16 cellular contexts compared by ENCODE assay signal in genomic region chr19:11238041-11238440, GRCh38. TPM values are rescaled to one million over a fixed set of nuclear protein-coding genes. Genes with fewer than 3 reads are reported as not detected.
A peak's percentile ranks its signal among the peaks of the same experiment; 100 is the strongest.
DNase-seq lines count a peak whose midpoint lies in the region; ATAC-seq and TF ChIP-seq lines count a peak whose summit lies in the region.
"Had no signal": no experiment of that assay in that cellular context is flagged by ENCODE, and none has a peak within 500 bp of the region (broad histone marks: within the 10 kb centered on the region; RNA-seq: fewer than 3 reads in every experiment).

No MANE protein-coding gene starts in this region.

- TF ChIP-seq CTCF in liver (IDR thresholded peaks at IDR 0.05; ENCODE audit: low read depth, low read length, missing input control) = no peak

- no peaks in the 10 kb centered on the region for H3K36me3 Mint-ChIP-seq in activated T-helper 17 cell treated with anti-CD3 and anti-CD28 coated beads, Interleukin-2, amount 50 U/mL, for 72 hours (ENCODE audit: low read depth)

- no peak overlapping the region for H2BK15ac ChIP-seq in neuronal stem cell (ENCODE audit: low read length)

- no peak overlapping the region for H4K8ac ChIP-seq in neuronal stem cell (ENCODE audit: low read depth, low read length)

- H2BK12ac ChIP-seq in neuronal stem cell (ENCODE audit: low read length) = peak overlapping the region; percentile 43

- no peaks in the 10 kb centered on the region for H3K4me1 Mint-ChIP-seq in activated T-helper 17 cell treated with anti-CD3 and anti-CD28 coated beads, Interleukin-2, amount 50 U/mL, for 72 hours
- H3K4me1 Mint-ChIP-seq: CD4-positive, alpha-beta memory T cell had no signal

- no peak overlapping the region for H3K4me2 ChIP-seq in neuronal stem cell (ENCODE audit: insufficient read depth, low read length, poor library complexity, severe bottlenecking)

- no peak overlapping the region for H3K4me3 ChIP-seq in liver (ENCODE audit: low read depth in 1 of 3, low read length in 3 of 3)
- H3K4me3 ChIP-seq in neuronal stem cell (ENCODE audit: low read length in 2 of 2) = no peak overlapping the region

- DNase-seq in islet precursor cell (peak; percentile 35), neuronal stem cell (ENCODE audit: low spot score) (no peak), DMS53 (lab: John Stamatoyannopoulos, UW) (no peak), NCI-H226 (no peak)
- DNase-seq: C1 segment of cervical spinal cord; Calu3; CD4-positive, alpha-beta memory T cell; COR-L47; DND-41; GOT3; HCEC 1CT had no signal

- H3K4me3 Mint-ChIP-seq in activated T-helper 17 cell treated with anti-CD3 and anti-CD28 coated beads, Interleukin-2, amount 50 U/mL, for 72 hours = no peak overlapping the region
- H3K4me3 Mint-ChIP-seq: CD4-positive, alpha-beta memory T cell had no signal

- H3K14ac ChIP-seq in neuronal stem cell (ENCODE audit: low read length) = no peak overlapping the region

- H3K27ac Mint-ChIP-seq in activated T-helper 17 cell treated with anti-CD3 and anti-CD28 coated beads, Interleukin-2, amount 50 U/mL, for 72 hours = no peak overlapping the region
- H3K27ac Mint-ChIP-seq: CD4-positive, alpha-beta memory T cell had no signal

- H3K27me3 ChIP-seq in liver (ENCODE audit: control insufficient read depth in 4 of 4, insufficient read depth in 4 of 4, low read length in 3 of 4) (no peaks in the 10 kb centered on the region), neuronal stem cell (ENCODE audit: control insufficient read depth in 3 of 3, insufficient read depth in 3 of 3, low read depth in 1 of 3, low read length in 3 of 3) (no peaks in the 10 kb centered on the region)

- no peaks in the 10 kb centered on the region for H3K9me3 Mint-ChIP-seq in activated T-helper 17 cell treated with anti-CD3 and anti-CD28 coated beads, Interleukin-2, amount 50 U/mL, for 72 hours

- no peak overlapping the region for H2BK5ac ChIP-seq in neuronal stem cell (ENCODE audit: low read length)

- H3K27ac ChIP-seq in liver (ENCODE audit: low read depth in 1 of 2, low read length in 2 of 2) = peak overlapping the region; percentile 90 to 97
- H3K27ac ChIP-seq in neuronal stem cell (replicated peaks; ENCODE audit: low read length) = no peak overlapping the region

- H3K4ac ChIP-seq in neuronal stem cell (ENCODE audit: low read length) = no peak overlapping the region

- H3K36me3 ChIP-seq in liver (ENCODE audit: control insufficient read depth in 4 of 4, insufficient read depth in 3 of 4, low read depth in 1 of 4, low read length in 3 of 4) (peaks cover 0 to 7% (median 3%) of the 10 kb centered on the region in 4 donors), neuronal stem cell (replicated peaks in 1 of 2; ENCODE audit: control insufficient read depth in 2 of 2, insufficient read depth in 2 of 2, low read length in 2 of 2) (peaks cover 5 to 81% of the 10 kb centered on the region in 2 donors)

- ATAC-seq in activated T-helper 17 cell treated with anti-CD3 and anti-CD28 coated beads, Interleukin-2, amount 50 U/mL, for 72 hours (replicated peaks) = no peak

- H3K4me1 ChIP-seq in liver (ENCODE audit: control insufficient read depth in 4 of 4, insufficient read depth in 4 of 4, low read length in 3 of 4) = peaks cover 12 to 61% (median 41%) of the 10 kb centered on the region in 4 donors
- H3K4me1 ChIP-seq in neuronal stem cell (ENCODE audit: control insufficient read depth in 2 of 2, insufficient read depth in 1 of 2, low read depth in 1 of 2, low read length in 2 of 2) = peaks cover 0 to 6% of the 10 kb centered on the region in 2 donors

- peak overlapping the region; percentile 37 for H3K23ac ChIP-seq in neuronal stem cell (ENCODE audit: low read depth, low read length, poor library complexity)

- H3K79me1 ChIP-seq in neuronal stem cell (ENCODE audit: low read depth, low read length) = no peaks in the 10 kb centered on the region

- H3K9ac ChIP-seq in liver (ENCODE audit: low read depth in 1 of 2, low read length in 2 of 2) (no peak overlapping the region), neuronal stem cell (ENCODE audit: low read depth, low read length, poor library complexity) (peak overlapping the region; percentile 30)

- no peak overlapping the region for H2AK5ac ChIP-seq in neuronal stem cell (ENCODE audit: low read depth, low read length)

- TF ChIP-seq RAD21 in liver (IDR thresholded peaks at IDR 0.05) = no peak

- H4K91ac ChIP-seq in neuronal stem cell (ENCODE audit: low read depth, low read length, poor library complexity) = no peak overlapping the region

- peaks cover 16% of the 10 kb centered on the region for H3K27me3 Mint-ChIP-seq in activated T-helper 17 cell treated with anti-CD3 and anti-CD28 coated beads, Interleukin-2, amount 50 U/mL, for 72 hours

- no peak overlapping the region for H2BK120ac ChIP-seq in neuronal stem cell (ENCODE audit: low read depth, low read length)

- no peaks in the 10 kb centered on the region for H3K9me3 ChIP-seq in liver (ENCODE audit: control insufficient read depth in 4 of 4, low read length in 3 of 4)
- no peaks in the 10 kb centered on the region for H3K9me3 ChIP-seq in neuronal stem cell (replicated peaks in 1 of 2; ENCODE audit: control insufficient read depth in 2 of 2, insufficient read depth in 1 of 2, low read depth in 1 of 2, low read length in 2 of 2)

- no peak overlapping the region for H3K18ac ChIP-seq in neuronal stem cell (ENCODE audit: low read length)

- H2AFZ ChIP-seq in neuronal stem cell (ENCODE audit: low read length) = no peak overlapping the region

- WGBS in liver = 90% methylated on average over 11 of the region's 11 CpGs
- no CpG with 5 or more reads among the region's 11 CpGs for WGBS in neuronal stem cell (ENCODE audit: extremely low coverage in 2 of 2, insufficient read length in 2 of 2, insufficient replicate concordance in 1 of 2), 2 donors

TF ChIP-seq in liver, 16 proteins besides CTCF, POLR2A, EP300 and RAD21:
- TF ChIP-seq HNF4G (IDR thresholded peaks at IDR 0.05) = no peak
- no peak for TF ChIP-seq SP1 (IDR thresholded peaks at IDR 0.05)
- TF ChIP-seq GABPA (IDR thresholded peaks at IDR 0.05 in 1 of 2, conservative IDR thresholded peaks at IDR 0.05 in 1 of 2) = no peak
- TF ChIP-seq, protein P1, sequence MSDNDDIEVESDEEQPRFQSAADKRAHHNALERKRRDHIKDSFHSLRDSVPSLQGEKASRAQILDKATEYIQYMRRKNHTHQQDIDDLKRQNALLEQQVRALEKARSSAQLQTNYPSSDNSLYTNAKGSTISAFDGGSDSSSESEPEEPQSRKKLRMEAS (IDR thresholded peaks at IDR 0.05) = no peak
- TF ChIP-seq YY1 (IDR thresholded peaks at IDR 0.05) = no peak
- no peak for TF ChIP-seq HNF4A (conservative IDR thresholded peaks at IDR 0.05)
- TF ChIP-seq, protein P2, sequence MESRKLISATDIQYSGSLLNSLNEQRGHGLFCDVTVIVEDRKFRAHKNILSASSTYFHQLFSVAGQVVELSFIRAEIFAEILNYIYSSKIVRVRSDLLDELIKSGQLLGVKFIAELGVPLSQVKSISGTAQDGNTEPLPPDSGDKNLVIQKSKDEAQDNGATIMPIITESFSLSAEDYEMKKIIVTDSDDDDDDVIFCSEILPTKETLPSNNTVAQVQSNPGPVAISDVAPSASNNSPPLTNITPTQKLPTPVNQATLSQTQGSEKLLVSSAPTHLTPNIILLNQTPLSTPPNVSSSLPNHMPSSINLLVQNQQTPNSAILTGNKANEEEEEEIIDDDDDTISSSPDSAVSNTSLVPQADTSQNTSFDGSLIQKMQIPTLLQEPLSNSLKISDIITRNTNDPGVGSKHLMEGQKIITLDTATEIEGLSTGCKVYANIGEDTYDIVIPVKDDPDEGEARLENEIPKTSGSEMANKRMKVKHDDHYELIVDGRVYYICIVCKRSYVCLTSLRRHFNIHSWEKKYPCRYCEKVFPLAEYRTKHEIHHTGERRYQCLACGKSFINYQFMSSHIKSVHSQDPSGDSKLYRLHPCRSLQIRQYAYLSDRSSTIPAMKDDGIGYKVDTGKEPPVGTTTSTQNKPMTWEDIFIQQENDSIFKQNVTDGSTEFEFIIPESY (IDR thresholded peaks at IDR 0.05) = no peak

RNA-seq across cellular contexts. Expression of gene ANGPTL8, which starts 1.4 kb away (rescaled TPM):
- total RNA-seq in liver = 10 to 100 TPM; 32.4 to 33.9 TPM
- 100 to 1,000 TPM; 101 to 107 TPM for polyA plus RNA-seq in liver
- 0.43 TPM for polyA plus RNA-seq in neuronal stem cell (2013, experiment 1 of 2)
- not detected for polyA plus RNA-seq in neuronal stem cell (2013, experiment 2 of 2)
- total RNA-seq in activated T-helper 17 cell treated with anti-CD3 and anti-CD28 coated beads, Interleukin-2, amount 50 U/mL, for 72 hours = not detected
- total RNA-seq: A172; A673; Calu3; CD4-positive, alpha-beta memory T cell had no signal
- polyA plus RNA-seq: BJ; CD4-positive, alpha-beta memory T cell had no signal

RNA-seq across cellular contexts. Expression of gene DOCK6, which starts 24.3 kb away (rescaled TPM):
- total RNA-seq in liver = 10 to 100 TPM in 1 of 2 donors, 1 to 10 TPM in 1; 4.9 to 15.8 TPM
- 10 to 100 TPM; 13.2 to 14.2 TPM for polyA plus RNA-seq in liver
- polyA plus RNA-seq in neuronal stem cell (2013, experiment 1 of 2) = 17.4 TPM
- 16.5 TPM for polyA plus RNA-seq in neuronal stem cell (2013, experiment 2 of 2)
- 1 to 10 TPM; 4.5 to 6.4 TPM for total RNA-seq in activated T-helper 17 cell treated with anti-CD3 and anti-CD28 coated beads, Interleukin-2, amount 50 U/mL, for 72 hours
- polyA plus RNA-seq: CD4-positive, alpha-beta memory T cell had no signal

RNA-seq across cellular contexts. Expression of gene KANK2, which starts 40.7 kb away (rescaled TPM):
- 10 to 100 TPM; 51.0 to 67.8 TPM for total RNA-seq in liver
- polyA plus RNA-seq in liver = 10 to 100 TPM; 15.0 to 30.3 TPM
- polyA plus RNA-seq in neuronal stem cell (2013, experiment 1 of 2) = 19.8 TPM
- polyA plus RNA-seq in neuronal stem cell (2013, experiment 2 of 2) = 19.2 TPM
- total RNA-seq in activated T-helper 17 cell treated with anti-CD3 and anti-CD28 coated beads, Interleukin-2, amount 50 U/mL, for 72 hours = 1 to 10 TPM; 3.5 to 3.6 TPM

RNA-seq across cellular contexts. Expression of gene TSPAN16, which starts 57.9 kb away (rescaled TPM):
- total RNA-seq in liver = not detected
- not detected for polyA plus RNA-seq in liver
- not detected for polyA plus RNA-seq in neuronal stem cell (2013, experiment 1 of 2)
- not detected for polyA plus RNA-seq in neuronal stem cell (2013, experiment 2 of 2)
- total RNA-seq in activated T-helper 17 cell treated with anti-CD3 and anti-CD28 coated beads, Interleukin-2, amount 50 U/mL, for 72 hours = not detected
- total RNA-seq: A172; A673; Calu3; CD4-positive, alpha-beta memory T cell had no signal
- polyA plus RNA-seq: BJ; CD4-positive, alpha-beta memory T cell had no signal

Comparison
In these comparisons a context has a peak if more than half of its experiments do, and no peak if none do; other contexts are left out.
1. RNA of gene ANGPTL8, which starts 1.4 kb away (total RNA-seq): 32.4 to 33.9 TPM in liver; not detected in activated T-helper 17 cell treated with anti-CD3 and anti-CD28 coated beads, Interleukin-2, amount 50 U/mL, for 72 hours; every median in the first group is over 10 times any median in the second.
2. RNA of gene KANK2, which starts 40.7 kb away (total RNA-seq): 51.0 to 67.8 TPM in liver; 3.5 to 3.6 TPM in activated T-helper 17 cell treated with anti-CD3 and anti-CD28 coated beads, Interleukin-2, amount 50 U/mL, for 72 hours; every median in the first group is over 10 times any median in the second.